Comparison of ENCODE assay signal across 11 cellular contexts in genomic region chr17:72123964-72124791, GRCh38. TPM values are rescaled to one million over a fixed set of nuclear protein-coding genes. Genes with fewer than 3 reads are reported as not detected.
DNase-seq lines count a peak whose midpoint lies in the region; ATAC-seq and TF ChIP-seq lines count a peak whose summit lies in the region.
"Had no signal": no experiment of that assay in that cellular context is flagged by ENCODE, and none has a peak within 500 bp of the region (broad histone marks: within the 10 kb centered on the region; RNA-seq: fewer than 3 reads in every experiment).

No MANE protein-coding gene starts in this region.

- intact Hi-C loops in testis (cut with DNase I; ENCODE audit: low total_unique reads), result no loop called here
- intact Hi-C loops in upper lobe of right lung (cut with DNase I), result no loop called here

- no peak for ATAC-seq in activated T-cell treated with anti-CD3 and anti-CD28 coated beads, Interleukin-2, amount 50 U/mL, for 72 hours (replicated peaks in 1 of 2)
- ATAC-seq in activated T-cell treated with anti-CD3 and anti-CD28 coated beads, Interleukin-2, amount 50 U/mL, for 4 hours, result no peak
- no peak for ATAC-seq in HG02970 (IDR thresholded peaks at IDR 0.05; ENCODE audit: low FRiP score, unreplicated experiment)
- ATAC-seq in HG02885 (IDR thresholded peaks at IDR 0.05; ENCODE audit: poor library complexity, unreplicated experiment), result no peak
- ATAC-seq in upper lobe of right lung, result no peak

- H3K27ac ChIP-seq in caudate nucleus (ENCODE audit: low read depth, low read length) (peak overlapping the region; percentile 89), testis (peak overlapping the region in 1 of 2 donors; percentile 31), upper lobe of right lung (no peak overlapping the region)

- H3K9me3 Mint-ChIP-seq in activated T-cell treated with anti-CD3 and anti-CD28 coated beads, Interleukin-2, amount 50 U/mL, for 72 hours, result no peaks in the 10 kb centered on the region
- H3K9me3 Mint-ChIP-seq in activated T-cell treated with anti-CD3 and anti-CD28 coated beads, Interleukin-2, amount 50 U/mL, for 4 hours, result no peaks in the 10 kb centered on the region
- H3K9me3 Mint-ChIP-seq: activated T-helper 2 cell treated with anti-CD3 and anti-CD28 coated beads, Interferon-gamma antibody, Interleukin-2, Interleukin-4, amounts not matched to agents 10 μg/mL and 5 μg/mL and 100 μg/mL, durations not matched to agents 14 hours and 24 hours and 36 hours had no signal

- peaks cover 54% of the 10 kb centered on the region for H3K27me3 Mint-ChIP-seq in activated T-cell treated with anti-CD3 and anti-CD28 coated beads, Interleukin-2, amount 50 U/mL, for 72 hours (ENCODE audit: low read depth)
- H3K27me3 Mint-ChIP-seq in activated T-cell treated with anti-CD3 and anti-CD28 coated beads, Interleukin-2, amount 50 U/mL, for 4 hours (ENCODE audit: low read depth), result peaks cover 46% of the 10 kb centered on the region

- H3K4me3 ChIP-seq in testis, result peak overlapping the region; percentile 64 to 81
- H3K4me3 ChIP-seq in upper lobe of right lung, result no peak overlapping the region

- H3K9me3 ChIP-seq in testis (no peaks in the 10 kb centered on the region), upper lobe of right lung (no peaks in the 10 kb centered on the region)

- H3K4me1 Mint-ChIP-seq in activated T-cell treated with anti-CD3 and anti-CD28 coated beads, Interleukin-2, amount 50 U/mL, for 72 hours (ENCODE audit: low read depth), result peaks cover 13% of the 10 kb centered on the region
- peaks cover 2% of the 10 kb centered on the region for H3K4me1 Mint-ChIP-seq in activated T-cell treated with anti-CD3 and anti-CD28 coated beads, Interleukin-2, amount 50 U/mL, for 4 hours (ENCODE audit: low read depth)

- no peak for DNase-seq in activated T-cell treated with anti-CD3 and anti-CD28 coated beads, Interleukin-2, amount 50 U/mL, for 72 hours
- DNase-seq in activated T-cell treated with anti-CD3 and anti-CD28 coated beads, Interleukin-2, amount 50 U/mL, for 4 hours, result no peak
- peak in 12 of 61 donors; percentile 14 to 78 (median 40) for DNase-seq in caudate nucleus (lab: John Stamatoyannopoulos, UW)
- DNase-seq in midbrain (lab: John Stamatoyannopoulos, UW), result peak; percentile 27
- DNase-seq in testis, result peak; percentile 62
- DNase-seq in upper lobe of right lung, result no peak
- DNase-seq: NCI-H510A treated with DMSO at 0.1 percent for 48 hours had no signal

- WGBS in testis, 2 donors, result 35 to 43% methylated on average over 23 to 37 of the region's 38 CpGs

- H3K4me1 ChIP-seq in testis (no peaks in the 10 kb centered on the region), upper lobe of right lung (peaks cover 7% of the 10 kb centered on the region)

- H3K36me3 ChIP-seq in testis (ENCODE audit: low read depth, missing control alignments) (no peaks in the 10 kb centered on the region), upper lobe of right lung (no peaks in the 10 kb centered on the region)

- H3K27ac Mint-ChIP-seq in activated T-cell treated with anti-CD3 and anti-CD28 coated beads, Interleukin-2, amount 50 U/mL, for 72 hours, result peak overlapping the region; percentile 30
- H3K27ac Mint-ChIP-seq: activated T-helper 2 cell treated with anti-CD3 and anti-CD28 coated beads, Interferon-gamma antibody, Interleukin-2, Interleukin-4, amounts not matched to agents 10 μg/mL and 5 μg/mL and 100 μg/mL, durations not matched to agents 14 hours and 24 hours and 36 hours had no signal

- TF ChIP-seq POLR2A in testis (IDR thresholded peaks at IDR 0.05), result no peak

- H3K4me3 Mint-ChIP-seq in activated T-cell treated with anti-CD3 and anti-CD28 coated beads, Interleukin-2, amount 50 U/mL, for 72 hours, result no peak overlapping the region
- H3K4me3 Mint-ChIP-seq in activated T-cell treated with anti-CD3 and anti-CD28 coated beads, Interleukin-2, amount 50 U/mL, for 4 hours, result no peak overlapping the region

- TF ChIP-seq CTCF in testis (IDR thresholded peaks at IDR 0.05) (no peak), upper lobe of right lung (IDR thresholded peaks at IDR 0.05) (no peak)

- peaks cover 5 to 8% of the 10 kb centered on the region in 2 donors for H3K36me3 Mint-ChIP-seq in activated T-cell treated with anti-CD3 and anti-CD28 coated beads, Interleukin-2, amount 50 U/mL, for 72 hours (ENCODE audit: insufficient read depth in 2 of 2)
- no peaks in the 10 kb centered on the region for H3K36me3 Mint-ChIP-seq in activated T-cell treated with anti-CD3 and anti-CD28 coated beads, Interleukin-2, amount 50 U/mL, for 4 hours (ENCODE audit: insufficient read depth)

- H3K27me3 ChIP-seq in testis (no peaks in the 10 kb centered on the region), upper lobe of right lung (peaks cover 47% of the 10 kb centered on the region)

RNA-seq across cellular contexts. Expression of gene SOX9, which starts 3.4 kb away (rescaled TPM):
- total RNA-seq in activated T-cell treated with anti-CD3 and anti-CD28 coated beads, Interleukin-2, amount 50 U/mL, for 72 hours, result not detected
- total RNA-seq in activated T-cell treated with anti-CD3 and anti-CD28 coated beads, Interleukin-2, amount 50 U/mL, for 4 hours, result under 1 TPM; 0.08 to 0.16 (median 0.15) TPM
- total RNA-seq in testis, result 100 to 1,000 TPM; 166 to 240 TPM
- 80.0 TPM for polyA plus RNA-seq in testis (ENCODE audit: insufficient read depth, low read depth, low replicate concordance)
- 5.4 TPM for total RNA-seq in upper lobe of right lung
- total RNA-seq: activated T-helper 2 cell treated with anti-CD3 and anti-CD28 coated beads, Interferon-gamma antibody, Interleukin-2, Interleukin-4, amounts not matched to agents 10 μg/mL and 5 μg/mL and 100 μg/mL, durations not matched to agents 14 hours and 24 hours and 36 hours; endothelial cell of umbilical vein had no signal
- polyA plus RNA-seq: endothelial cell of umbilical vein had no signal

Comparison
In these comparisons a context has a peak if more than half of its experiments do, and no peak if none do; other contexts are left out.
1. DNase-seq: peak in midbrain (single experiment) and testis (single experiment); none in activated T-cell treated with anti-CD3 and anti-CD28 coated beads, Interleukin-2, amount 50 U/mL, for 72 hours (0 of 2), activated T-cell treated with anti-CD3 and anti-CD28 coated beads, Interleukin-2, amount 50 U/mL, for 4 hours (single experiment) and upper lobe of right lung (single experiment).
2. RNA of gene SOX9, which starts 3.4 kb away (total RNA-seq): 166 to 240 TPM in testis; 5.4 TPM in upper lobe of right lung (single experiment), 0.08 to 0.16 TPM in activated T-cell treated with anti-CD3 and anti-CD28 coated beads, Interleukin-2, amount 50 U/mL, for 4 hours and not detected in activated T-cell treated with anti-CD3 and anti-CD28 coated beads, Interleukin-2, amount 50 U/mL, for 72 hours; every median in the first group is over 10 times any median in the second.